In the genomic region with DNA sequence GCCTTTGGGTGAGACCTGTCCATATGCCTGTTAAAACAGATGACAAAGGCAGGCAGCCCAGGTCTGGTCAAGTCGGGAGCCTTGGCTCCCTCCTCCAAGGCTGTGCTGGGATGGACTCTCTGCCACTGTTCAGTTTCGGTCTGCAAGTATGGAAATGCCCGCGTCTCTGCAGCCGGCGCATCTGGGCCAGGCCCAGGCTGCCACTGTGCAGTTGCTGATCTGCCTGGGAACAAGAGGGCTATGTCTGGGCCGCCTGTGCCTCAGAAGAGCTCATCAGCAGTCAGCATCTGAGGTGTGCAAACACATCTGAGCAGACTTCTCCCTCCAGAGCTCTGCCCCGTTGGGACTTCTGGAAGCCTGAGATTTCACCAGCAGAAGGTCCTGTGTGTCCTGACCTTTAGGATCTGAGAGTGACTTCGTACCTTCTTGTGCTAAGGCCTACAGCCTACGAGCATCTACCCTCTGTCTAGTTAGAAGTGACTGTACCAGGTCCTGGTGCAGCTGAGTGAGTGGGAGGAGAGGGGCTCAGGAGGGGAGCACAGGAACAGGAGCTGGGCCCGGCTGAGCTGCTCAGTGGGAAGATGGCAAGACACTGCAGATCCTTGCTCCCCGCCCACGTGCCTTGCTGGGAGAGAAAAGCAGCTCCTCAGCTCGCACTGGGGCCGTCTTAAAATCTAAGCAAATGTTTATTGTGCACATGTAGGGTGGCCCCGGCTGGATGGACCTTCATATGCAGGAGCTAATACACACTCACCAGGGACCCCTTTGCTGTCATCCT, we compare ENCODE assay signal across 1 cellular context.
TF ChIP-seq lines count a peak whose summit lies in the region.

No MANE protein-coding gene starts in this region.

TF ChIP-seq in GM23338, 12 proteins besides CTCF, POLR2A, EP300 and RAD21 (continued from another document):
- TF ChIP-seq, protein P1, sequence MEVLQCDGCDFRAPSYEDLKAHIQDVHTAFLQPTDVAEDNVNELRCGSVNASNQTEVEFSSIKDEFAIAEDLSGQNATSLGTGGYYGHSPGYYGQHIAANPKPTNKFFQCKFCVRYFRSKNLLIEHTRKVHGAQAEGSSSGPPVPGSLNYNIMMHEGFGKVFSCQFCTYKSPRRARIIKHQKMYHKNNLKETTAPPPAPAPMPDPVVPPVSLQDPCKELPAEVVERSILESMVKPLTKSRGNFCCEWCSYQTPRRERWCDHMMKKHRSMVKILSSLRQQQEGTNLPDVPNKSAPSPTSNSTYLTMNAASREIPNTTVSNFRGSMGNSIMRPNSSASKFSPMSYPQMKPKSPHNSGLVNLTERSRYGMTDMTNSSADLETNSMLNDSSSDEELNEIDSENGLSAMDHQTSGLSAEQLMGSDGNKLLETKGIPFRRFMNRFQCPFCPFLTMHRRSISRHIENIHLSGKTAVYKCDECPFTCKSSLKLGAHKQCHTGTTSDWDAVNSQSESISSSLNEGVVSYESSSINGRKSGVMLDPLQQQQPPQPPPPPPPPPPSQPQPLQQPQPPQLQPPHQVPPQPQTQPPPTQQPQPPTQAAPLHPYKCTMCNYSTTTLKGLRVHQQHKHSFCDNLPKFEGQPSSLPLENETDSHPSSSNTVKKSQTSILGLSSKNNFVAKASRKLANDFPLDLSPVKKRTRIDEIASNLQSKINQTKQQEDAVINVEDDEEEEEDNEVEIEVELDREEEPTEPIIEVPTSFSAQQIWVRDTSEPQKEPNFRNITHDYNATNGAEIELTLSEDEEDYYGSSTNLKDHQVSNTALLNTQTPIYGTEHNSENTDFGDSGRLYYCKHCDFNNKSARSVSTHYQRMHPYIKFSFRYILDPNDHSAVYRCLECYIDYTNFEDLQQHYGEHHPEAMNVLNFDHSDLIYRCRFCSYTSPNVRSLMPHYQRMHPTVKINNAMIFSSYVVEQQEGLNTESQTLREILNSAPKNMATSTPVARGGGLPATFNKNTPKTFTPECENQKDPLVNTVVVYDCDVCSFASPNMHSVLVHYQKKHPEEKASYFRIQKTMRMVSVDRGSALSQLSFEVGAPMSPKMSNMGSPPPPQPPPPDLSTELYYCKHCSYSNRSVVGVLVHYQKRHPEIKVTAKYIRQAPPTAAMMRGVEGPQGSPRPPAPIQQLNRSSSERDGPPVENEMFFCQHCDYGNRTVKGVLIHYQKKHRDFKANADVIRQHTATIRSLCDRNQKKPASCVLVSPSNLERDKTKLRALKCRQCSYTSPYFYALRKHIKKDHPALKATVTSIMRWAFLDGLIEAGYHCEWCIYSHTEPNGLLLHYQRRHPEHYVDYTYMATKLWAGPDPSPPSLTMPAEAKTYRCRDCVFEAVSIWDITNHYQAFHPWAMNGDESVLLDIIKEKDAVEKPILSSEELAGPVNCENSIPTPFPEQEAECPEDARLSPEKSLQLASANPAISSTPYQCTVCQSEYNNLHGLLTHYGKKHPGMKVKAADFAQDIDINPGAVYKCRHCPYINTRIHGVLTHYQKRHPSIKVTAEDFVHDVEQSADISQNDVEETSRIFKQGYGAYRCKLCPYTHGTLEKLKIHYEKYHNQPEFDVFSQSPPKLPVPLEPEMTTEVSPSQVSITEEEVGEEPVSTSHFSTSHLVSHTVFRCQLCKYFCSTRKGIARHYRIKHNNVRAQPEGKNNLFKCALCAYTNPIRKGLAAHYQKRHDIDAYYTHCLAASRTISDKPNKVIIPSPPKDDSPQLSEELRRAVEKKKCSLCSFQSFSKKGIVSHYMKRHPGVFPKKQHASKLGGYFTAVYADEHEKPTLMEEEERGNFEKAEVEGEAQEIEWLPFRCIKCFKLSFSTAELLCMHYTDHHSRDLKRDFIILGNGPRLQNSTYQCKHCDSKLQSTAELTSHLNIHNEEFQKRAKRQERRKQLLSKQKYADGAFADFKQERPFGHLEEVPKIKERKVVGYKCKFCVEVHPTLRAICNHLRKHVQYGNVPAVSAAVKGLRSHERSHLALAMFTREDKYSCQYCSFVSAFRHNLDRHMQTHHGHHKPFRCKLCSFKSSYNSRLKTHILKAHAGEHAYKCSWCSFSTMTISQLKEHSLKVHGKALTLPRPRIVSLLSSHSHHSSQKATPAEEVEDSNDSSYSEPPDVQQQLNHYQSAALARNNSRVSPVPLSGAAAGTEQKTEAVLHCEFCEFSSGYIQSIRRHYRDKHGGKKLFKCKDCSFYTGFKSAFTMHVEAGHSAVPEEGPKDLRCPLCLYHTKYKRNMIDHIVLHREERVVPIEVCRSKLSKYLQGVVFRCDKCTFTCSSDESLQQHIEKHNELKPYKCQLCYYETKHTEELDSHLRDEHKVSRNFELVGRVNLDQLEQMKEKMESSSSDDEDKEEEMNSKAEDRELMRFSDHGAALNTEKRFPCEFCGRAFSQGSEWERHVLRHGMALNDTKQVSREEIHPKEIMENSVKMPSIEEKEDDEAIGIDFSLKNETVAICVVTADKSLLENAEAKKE (CRISPR knock-in tag; IDR thresholded peaks at IDR 0.05): no peak
